Comparison of ENCODE assay signal across 20 cellular contexts in the genomic region with DNA sequence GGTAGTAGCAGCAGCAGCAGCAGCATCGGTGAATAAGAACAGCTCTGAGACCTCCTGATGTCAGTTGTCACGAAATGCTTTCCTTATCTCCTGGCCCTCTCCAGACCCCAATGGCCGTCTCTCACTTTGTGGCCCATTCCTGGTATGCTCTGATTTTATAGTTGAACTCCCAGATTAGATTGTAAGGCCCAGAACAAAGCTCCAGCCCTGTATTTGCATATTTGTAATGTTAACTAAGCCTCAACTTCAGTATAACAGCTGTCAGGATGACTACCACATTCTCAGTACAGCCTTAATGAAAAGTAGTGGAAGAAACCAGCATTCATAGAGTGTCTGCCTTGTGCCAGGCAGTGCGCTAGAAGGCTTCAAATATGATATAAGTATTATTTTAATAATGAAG.
DNase-seq lines count a peak whose midpoint lies in the region; ATAC-seq, FAIRE-seq and TF ChIP-seq lines count a peak whose summit lies in the region.
"Had no signal": no experiment of that assay in that cellular context is flagged by ENCODE, and none has a peak within 500 bp of the region (broad histone marks: within the 10 kb centered on the region; RNA-seq: fewer than 3 reads in every experiment).

No MANE protein-coding gene starts in this region.

- FAIRE-seq in astrocyte (lab: Jason Lieb, UNC), result no peak

- intact Hi-C loops in stomach (cut with DNase I; ENCODE audit: low total_unique reads), result no loop called here
- intact Hi-C loops in mucosa of descending colon (cut with DNase I, micrococcal nuclease), result no loop called here

- H3K9me3 ChIP-seq in SK-N-SH, result no peaks in the 10 kb centered on the region
- H3K9me3 ChIP-seq in astrocyte (ENCODE audit: insufficient read depth, low read depth, low read length), result no peaks in the 10 kb centered on the region
- H3K9me3 ChIP-seq in hepatocyte (ENCODE audit: low read depth), result no peaks in the 10 kb centered on the region
- H3K9me3 ChIP-seq in stomach, result no peaks in the 10 kb centered on the region
- no peaks in the 10 kb centered on the region for H3K9me3 ChIP-seq in mucosa of descending colon
- no peaks in the 10 kb centered on the region for H3K9me3 ChIP-seq in MG63
- H3K9me3 ChIP-seq: BLaER1, spleen had no signal

- H3K27ac Mint-ChIP-seq in astrocyte (ENCODE audit: unreplicated experiment), result peak overlapping the region; percentile 88
- H3K27ac Mint-ChIP-seq: activated naive CD4-positive, alpha-beta T cell treated with anti-CD3 and anti-CD28 coated beads, Interleukin-2, amount 50 U/mL, for 72 hours; nephron progenitor cell had no signal

- H3K79me2 ChIP-seq in SK-N-SH (ENCODE audit: insufficient read depth), result peaks cover 47% of the 10 kb centered on the region
- H3K79me2 ChIP-seq in astrocyte (ENCODE audit: insufficient read depth, low read length), result no peaks in the 10 kb centered on the region
- H3K79me2 ChIP-seq in hepatocyte, result no peaks in the 10 kb centered on the region

- TF ChIP-seq CTCF in SK-N-SH (IDR thresholded peaks at IDR 0.05) (no peak), astrocyte (IDR thresholded peaks at IDR 0.05; ENCODE audit: insufficient read depth, low read depth, low read length) (no peak), hepatocyte (IDR thresholded peaks at IDR 0.05; ENCODE audit: poor library complexity) (no peak), stomach (IDR thresholded peaks at IDR 0.05) (no peak), mucosa of descending colon (IDR thresholded peaks at IDR 0.05) (no peak)

- CTCF ChIA-PET in SK-N-SH (lab: Yijun Ruan, JAX), result no interaction called here

- TF ChIP-seq RAD21 in SK-N-SH (IDR thresholded peaks at IDR 0.05; ENCODE audit: low read length), result no peak

- peaks cover 75% of the 10 kb centered on the region for H3F3A ChIP-seq in SK-N-SH (replicated peaks; ENCODE audit: insufficient read depth)

- H3K4me3 ChIP-seq in SK-N-SH (ENCODE audit: low read depth in 2 of 2, low read length in 1 of 2), result no peak overlapping the region
- no peak overlapping the region for H3K4me3 ChIP-seq in astrocyte (ENCODE audit: insufficient read depth, low read depth, low read length)
- H3K4me3 ChIP-seq in hepatocyte, result no peak overlapping the region
- no peak overlapping the region for H3K4me3 ChIP-seq in stomach
- no peak overlapping the region for H3K4me3 ChIP-seq in mucosa of descending colon
- H3K4me3 ChIP-seq in MG63, result no peak overlapping the region
- H3K4me3 ChIP-seq: BLaER1, spleen had no signal

- H3K4me2 ChIP-seq in SK-N-SH, result peak overlapping the region; percentile 62; the same call in 1 of the 2 replicates
- H3K4me2 ChIP-seq in astrocyte (ENCODE audit: low read length), result peak overlapping the region; percentile 42
- H3K4me2 ChIP-seq in hepatocyte, result no peak overlapping the region
- H3K4me2 ChIP-seq: BLaER1 had no signal

- H3K4me1 ChIP-seq in SK-N-SH (ENCODE audit: control insufficient read depth in 1 of 2, insufficient read depth in 2 of 2, low read depth in 1 of 2, low read length in 1 of 2), result peaks cover 0 to 49% of the 10 kb centered on the region in 2 experiments; a peak in 3 of 4 replicates
- peaks cover 54% of the 10 kb centered on the region for H3K4me1 ChIP-seq in astrocyte (ENCODE audit: insufficient read depth, low read length)
- H3K4me1 ChIP-seq in hepatocyte (ENCODE audit: insufficient read depth), result peaks cover 6% of the 10 kb centered on the region
- H3K4me1 ChIP-seq in stomach, result peaks cover 3 to 22% (median 11%) of the 10 kb centered on the region in 4 donors
- peaks cover 8% of the 10 kb centered on the region for H3K4me1 ChIP-seq in mucosa of descending colon (ENCODE audit: low read depth)

- POLR2A ChIA-PET in SK-N-SH (lab: Yijun Ruan, JAX), result no interaction called here

- DNase-seq in SK-N-SH, result no peak
- DNase-seq in astrocyte (ENCODE audit: low read depth), result peak; percentile 62
- DNase-seq in hepatocyte (ENCODE audit: low spot score), result no peak
- no peak for DNase-seq in stomach
- DNase-seq in epidermal melanocyte (ENCODE audit: insufficient read length, low spot score), result no peak
- no peak for DNase-seq in mucosa of descending colon
- no peak for DNase-seq in MG63
- DNase-seq: cortex of kidney; kidney glomerular epithelial cell; NCI-H1092; NCI-H2081 treated with DMSO at 0.1 percent for 48 hours; NCI-H524; nephron progenitor cell; spleen; stimulated activated CD4-positive, alpha-beta T cell treated with anti-CD3 and anti-CD28 coated beads, Interleukin-4, amount 100 ng/mL, for 24 hours had no signal

- H3K27ac ChIP-seq in SK-N-SH (ENCODE audit: low read depth in 2 of 2, low read length in 1 of 2), result peak overlapping the region; percentile 62 to 100
- peak overlapping the region; percentile 85 for H3K27ac ChIP-seq in astrocyte (ENCODE audit: low read depth, low read length)
- peak overlapping the region; percentile 2 for H3K27ac ChIP-seq in hepatocyte
- peak overlapping the region in 3 of 5 donors; percentile 13 to 20 (median 14) for H3K27ac ChIP-seq in stomach
- H3K27ac ChIP-seq: 22Rv1, BLaER1, RWPE1, spleen had no signal

- no peak overlapping the region for H3K4me3 Mint-ChIP-seq in astrocyte (ENCODE audit: unreplicated experiment)
- H3K4me3 Mint-ChIP-seq: nephron progenitor cell had no signal

- H3K36me3 ChIP-seq in SK-N-SH (replicated peaks in 1 of 2; ENCODE audit: control insufficient read depth in 1 of 2, insufficient read depth in 2 of 2, low read length in 1 of 2) (peaks cover 10 to 28% of the 10 kb centered on the region in 2 experiments), astrocyte (ENCODE audit: insufficient read depth, low read length) (peaks cover 8% of the 10 kb centered on the region), hepatocyte (replicated peaks; ENCODE audit: insufficient read depth, low read depth) (no peaks in the 10 kb centered on the region), stomach (peaks cover 18 to 53% (median 44%) of the 10 kb centered on the region in 4 donors), mucosa of descending colon (ENCODE audit: low read depth) (no peaks in the 10 kb centered on the region), MG63 (peaks cover 44% of the 10 kb centered on the region)
- H3K36me3 ChIP-seq: BLaER1 had no signal

- no peak for ATAC-seq in SK-N-SH treated with all-trans-retinoic acid at 6 μM for 48 hours
- ATAC-seq in mucosa of descending colon, result no peak

- H3K36me3 Mint-ChIP-seq in astrocyte (ENCODE audit: low read depth, unreplicated experiment), result peaks cover 26% of the 10 kb centered on the region
- H3K36me3 Mint-ChIP-seq: activated naive CD4-positive, alpha-beta T cell treated with anti-CD3 and anti-CD28 coated beads, Interleukin-2, amount 50 U/mL, for 72 hours had no signal

- 34% methylated on average over 4 of the region's 4 CpGs for WGBS in SK-N-SH (ENCODE audit: low lambda C conversion rate)
- 73% methylated on average over 4 of the region's 4 CpGs for WGBS in hepatocyte (ENCODE audit: low lambda C conversion rate, missing lambda C conversion rate)
- 63 to 85% (median 77%) methylated on average over 4 of the region's 4 CpGs for WGBS in stomach, 5 donors

- no peaks in the 10 kb centered on the region for H3K27me3 Mint-ChIP-seq in astrocyte (ENCODE audit: low read depth, unreplicated experiment)

- H2AFZ ChIP-seq in SK-N-SH (ENCODE audit: low read depth) (no peak overlapping the region), astrocyte (ENCODE audit: low read depth, low read length) (no peak overlapping the region), hepatocyte (no peak overlapping the region)

- no peaks in the 10 kb centered on the region for H3K9me2 ChIP-seq in SK-N-SH
- H3K9me2 ChIP-seq in hepatocyte (replicated peaks; ENCODE audit: insufficient read depth), result no peaks in the 10 kb centered on the region

- H3K27me3 ChIP-seq in SK-N-SH (ENCODE audit: insufficient read depth) (no peaks in the 10 kb centered on the region), astrocyte (ENCODE audit: insufficient read depth, low read length) (no peaks in the 10 kb centered on the region), hepatocyte (no peaks in the 10 kb centered on the region), stomach (no peaks in the 10 kb centered on the region), MG63 (no peaks in the 10 kb centered on the region)
- H3K27me3 ChIP-seq: BLaER1, spleen had no signal

- no peak for TF ChIP-seq POLR2A in stomach (IDR thresholded peaks at IDR 0.05)

- H3K9me3 Mint-ChIP-seq in astrocyte (ENCODE audit: unreplicated experiment), result no peaks in the 10 kb centered on the region
- H3K9me3 Mint-ChIP-seq: activated naive CD4-positive, alpha-beta T cell treated with anti-CD3 and anti-CD28 coated beads, Interleukin-2, amount 50 U/mL, for 72 hours had no signal

- H3K9ac ChIP-seq in SK-N-SH (peak overlapping the region; percentile 68), astrocyte (ENCODE audit: low read length) (peak overlapping the region; percentile 58)
- H3K9ac ChIP-seq: BLaER1 had no signal

- H3K4me1 Mint-ChIP-seq in astrocyte (ENCODE audit: low read depth, unreplicated experiment), result peaks cover 41% of the 10 kb centered on the region

- H4K20me1 ChIP-seq in SK-N-SH (ENCODE audit: insufficient read depth) (no peaks in the 10 kb centered on the region), astrocyte (ENCODE audit: insufficient read depth, low read length) (no peaks in the 10 kb centered on the region), hepatocyte (ENCODE audit: insufficient read depth, poor library complexity, severe bottlenecking) (no peaks in the 10 kb centered on the region)
- H4K20me1 ChIP-seq: BLaER1 had no signal

- TF ChIP-seq EP300 in SK-N-SH (IDR thresholded peaks at IDR 0.05; ENCODE audit: borderline replicate concordance in 1 of 2, low read depth in 1 of 2, low read length in 1 of 2), result no peak
- TF ChIP-seq EP300 in stomach (IDR thresholded peaks at IDR 0.05), result no peak

TF ChIP-seq in SK-N-SH, 30 proteins besides CTCF, POLR2A, EP300 and RAD21 (continues in another document):
- TF ChIP-seq, protein P1, sequence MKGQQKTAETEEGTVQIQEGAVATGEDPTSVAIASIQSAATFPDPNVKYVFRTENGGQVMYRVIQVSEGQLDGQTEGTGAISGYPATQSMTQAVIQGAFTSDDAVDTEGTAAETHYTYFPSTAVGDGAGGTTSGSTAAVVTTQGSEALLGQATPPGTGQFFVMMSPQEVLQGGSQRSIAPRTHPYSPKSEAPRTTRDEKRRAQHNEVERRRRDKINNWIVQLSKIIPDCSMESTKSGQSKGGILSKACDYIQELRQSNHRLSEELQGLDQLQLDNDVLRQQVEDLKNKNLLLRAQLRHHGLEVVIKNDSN (IDR thresholded peaks at IDR 0.05; ENCODE audit: borderline replicate concordance, low read depth), result no peak
- TF ChIP-seq GABPA (IDR thresholded peaks at IDR 0.05; ENCODE audit: low read depth), result no peak
- TF ChIP-seq FOSL2 (IDR thresholded peaks at IDR 0.05; ENCODE audit: borderline replicate concordance, low read depth), result no peak

TF ChIP-seq in SK-N-SH treated with all-trans-retinoic acid at 6 μM for 48 hours, 23 proteins besides CTCF, POLR2A, EP300 and RAD21 (continues in another document):
- TF ChIP-seq ZC3H10 (CRISPR knock-in tag; IDR thresholded peaks at IDR 0.05) (no peak), SNAI2 (CRISPR knock-in tag; IDR thresholded peaks at IDR 0.05) (no peak)

Comparison
In these comparisons a context has a peak if more than half of its experiments do, and no peak if none do; other contexts are left out.
1. H3K27ac ChIP-seq: peak in every context shown above with its lines; median percentile 85 in astrocyte; 81 in SK-N-SH; 14 in stomach; 2 in hepatocyte.